ENCODE assay signal across 9 cellular contexts in genomic region chr20:19599200-19599599, GRCh38.
"Had no signal": no experiment of that assay in that cellular context is flagged by ENCODE, and none has a peak within 500 bp of the region (broad histone marks: within the 10 kb centered on the region; RNA-seq: fewer than 3 reads in every experiment).

No MANE protein-coding gene starts in this region.

- H3K36me3 Mint-ChIP-seq: IgD-negative memory B cell had no signal

- H3K4me3 ChIP-seq: K562 had no signal

- H3K4me3 Mint-ChIP-seq: IgD-negative memory B cell had no signal

- FAIRE-seq: HepG2, HTR-8/SVneo, K562 had no signal

- H3K9me3 Mint-ChIP-seq: IgD-negative memory B cell had no signal

- ATAC-seq: HepG2, K562 had no signal

- DNase-seq: IMR-90, KBM-7, KG1 had no signal

- H3K27me3 Mint-ChIP-seq: IgD-negative memory B cell had no signal

- H3K4me2 ChIP-seq: KMS-11 had no signal

- H3K4me1 Mint-ChIP-seq: IgD-negative memory B cell had no signal

- H3K27ac ChIP-seq: HL-60, KMS-11 had no signal

- H3K9ac ChIP-seq: KMS-11 had no signal
